In the genomic region with DNA sequence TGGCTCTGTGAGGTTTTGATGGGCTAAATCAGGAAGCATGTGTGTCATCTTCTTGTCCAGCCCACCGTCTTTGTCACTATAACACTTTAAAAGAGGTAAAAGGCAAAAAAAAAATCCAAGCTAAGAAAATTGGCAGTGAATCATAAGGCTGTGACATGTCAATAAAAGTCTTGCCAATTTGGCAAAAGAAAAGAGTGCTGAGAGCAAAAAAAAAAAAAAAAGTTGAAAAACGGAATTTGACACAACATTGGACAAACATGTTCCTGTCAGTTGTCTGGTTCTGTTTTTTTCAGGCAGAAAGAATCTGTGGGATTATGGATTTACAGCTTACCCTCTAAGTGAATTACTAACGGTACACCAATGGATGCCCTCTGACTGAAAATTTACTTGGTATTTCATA, we compare ENCODE assay signal across 15 cellular contexts.
DNase-seq lines count a peak whose midpoint lies in the region; ATAC-seq and TF ChIP-seq lines count a peak whose summit lies in the region.
"Had no signal": no experiment of that assay in that cellular context is flagged by ENCODE, and none has a peak within 500 bp of the region (broad histone marks: within the 10 kb centered on the region; RNA-seq: fewer than 3 reads in every experiment).

No MANE protein-coding gene starts in this region.

- peaks cover 7% of the 10 kb centered on the region for H3K36me3 Mint-ChIP-seq in brain
- H3K36me3 Mint-ChIP-seq: CD4-positive, alpha-beta memory T cell had no signal

- intact Hi-C loops in right lobe of liver (cut with DNase I): no loop called here

- no peak overlapping the region for H3K9ac ChIP-seq in MM.1S (ENCODE audit: low read length)

- H3K4me3 ChIP-seq in HL-60 (replicated peaks; ENCODE audit: insufficient read depth, low read length) (no peak overlapping the region), MM.1S (ENCODE audit: low read length) (no peak overlapping the region), right lobe of liver (peak overlapping the region in 1 of 3 donors; percentile 13)

- no peaks in the 10 kb centered on the region for H3K9me2 ChIP-seq in MM.1S (replicated peaks; ENCODE audit: insufficient read depth, low read length)

- H3K4me2 ChIP-seq in MM.1S (ENCODE audit: low read depth, low read length): peak overlapping the region; percentile 60

- no peak overlapping the region for H2AFZ ChIP-seq in MM.1S (ENCODE audit: low read length)

- TF ChIP-seq CTCF in HL-60 (IDR thresholded peaks at IDR 0.05; ENCODE audit: insufficient read depth, low read length) (no peak), MM.1S (IDR thresholded peaks at IDR 0.05; ENCODE audit: low read length) (no peak), brain (conservative IDR thresholded peaks at IDR 0.05) (no peak), right lobe of liver (IDR thresholded peaks at IDR 0.05) (no peak), GM10248 (IDR thresholded peaks at IDR 0.05; ENCODE audit: control extremely low read depth, extremely low read depth, low read depth, missing control alignments) (no peak)

- 8% methylated on average over 3 of the region's 3 CpGs for WGBS in right lobe of liver (ENCODE audit: insufficient coverage, low coverage, low lambda C conversion rate, missing lambda C conversion rate)

- H3K79me2 ChIP-seq in MM.1S (ENCODE audit: low read length): no peaks in the 10 kb centered on the region

- no peaks in the 10 kb centered on the region for H3K9me3 ChIP-seq in MM.1S (replicated peaks; ENCODE audit: insufficient read depth, low read length)
- H3K9me3 ChIP-seq in right lobe of liver: no peaks in the 10 kb centered on the region

- H3K4me3 Mint-ChIP-seq in brain: peak overlapping the region in 1 of 5 experiments; percentile 58
- H3K4me3 Mint-ChIP-seq: B cell; CD4-positive, alpha-beta memory T cell had no signal

- CTCF ChIA-PET in GM10248 (lab: Yijun Ruan, JAX): no interaction called here

- H3K36me3 ChIP-seq in MM.1S (replicated peaks; ENCODE audit: insufficient read depth, low read length): no peaks in the 10 kb centered on the region
- no peaks in the 10 kb centered on the region for H3K36me3 ChIP-seq in right lobe of liver

- peak overlapping the region in 3 of 5 experiments; percentile 36 to 70 (median 40) for H3K27ac Mint-ChIP-seq in brain
- H3K27ac Mint-ChIP-seq: B cell; CD4-positive, alpha-beta memory T cell had no signal

- H3F3A ChIP-seq in MM.1S (ENCODE audit: insufficient read depth, low read length): peaks cover 14% of the 10 kb centered on the region

- H3K27ac ChIP-seq in HL-60 (replicated peaks): peak overlapping the region; percentile 54
- H3K27ac ChIP-seq in MM.1S (ENCODE audit: low read length): no peak overlapping the region
- no peak overlapping the region for H3K27ac ChIP-seq in right lobe of liver

- H3K4me1 Mint-ChIP-seq in brain: peaks cover 50% of the 10 kb centered on the region
- H3K4me1 Mint-ChIP-seq: B cell; CD4-positive, alpha-beta memory T cell had no signal

- no peaks in the 10 kb centered on the region for H3K27me3 Mint-ChIP-seq in brain
- H3K27me3 Mint-ChIP-seq: CD4-positive, alpha-beta memory T cell had no signal

- DNase-seq in HL-60 (ENCODE audit: low read depth in 1 of 2, low spot score in 1 of 2) (no peak), MM.1S (no peak), right lobe of liver (no peak), GM10248 (ENCODE audit: extremely low spot score) (no peak)
- no peak for DNase-seq in stimulated activated CD4-positive, alpha-beta T cell treated with anti-CD3 and anti-CD28 coated beads, Interleukin-12 subunit alpha, Interleukin-12 subunit beta, amount 100 ng/mL, for 4 hours
- DNase-seq: CD4-positive, alpha-beta memory T cell; IMR-90; MV-4-11; NCI-H1436 treated with DMSO at 0.1 percent for 48 hours; NCI-H2107; NCI-H510A; SIG-M5 had no signal

- H3K9me3 Mint-ChIP-seq in brain: peaks cover 0 to 23% (median 6%) of the 10 kb centered on the region in 5 experiments

- H3K4me1 ChIP-seq in MM.1S (ENCODE audit: low read length) (peaks cover 32% of the 10 kb centered on the region), right lobe of liver (peaks cover 0 to 4% (median 0%) of the 10 kb centered on the region in 4 donors)

- peak; percentile 59 to 86 (median 66) for ATAC-seq in right lobe of liver
- no peak for ATAC-seq in HG03139 (IDR thresholded peaks at IDR 0.05; ENCODE audit: unreplicated experiment)

- H4K20me1 ChIP-seq in MM.1S (ENCODE audit: insufficient read depth, low read length): no peaks in the 10 kb centered on the region

- POLR2A ChIA-PET in GM10248 (lab: Yijun Ruan, JAX): no interaction called here

- TF ChIP-seq POLR2A in right lobe of liver (IDR thresholded peaks at IDR 0.05): no peak

- no peaks in the 10 kb centered on the region for H3K27me3 ChIP-seq in HL-60 (ENCODE audit: insufficient read depth, poor library complexity, severe bottlenecking)
- no peaks in the 10 kb centered on the region for H3K27me3 ChIP-seq in MM.1S (replicated peaks; ENCODE audit: insufficient read depth, low read length)
- no peaks in the 10 kb centered on the region for H3K27me3 ChIP-seq in right lobe of liver
